ENCODE assay signal across 3 cellular contexts in genomic region chr3:177062052-177062732, GRCh38.
TF ChIP-seq lines count a peak whose summit lies in the region.

No MANE protein-coding gene starts in this region.

TF ChIP-seq in SK-N-SH, 30 proteins besides CTCF, POLR2A, EP300 and RAD21:
- TF ChIP-seq, protein P1, sequence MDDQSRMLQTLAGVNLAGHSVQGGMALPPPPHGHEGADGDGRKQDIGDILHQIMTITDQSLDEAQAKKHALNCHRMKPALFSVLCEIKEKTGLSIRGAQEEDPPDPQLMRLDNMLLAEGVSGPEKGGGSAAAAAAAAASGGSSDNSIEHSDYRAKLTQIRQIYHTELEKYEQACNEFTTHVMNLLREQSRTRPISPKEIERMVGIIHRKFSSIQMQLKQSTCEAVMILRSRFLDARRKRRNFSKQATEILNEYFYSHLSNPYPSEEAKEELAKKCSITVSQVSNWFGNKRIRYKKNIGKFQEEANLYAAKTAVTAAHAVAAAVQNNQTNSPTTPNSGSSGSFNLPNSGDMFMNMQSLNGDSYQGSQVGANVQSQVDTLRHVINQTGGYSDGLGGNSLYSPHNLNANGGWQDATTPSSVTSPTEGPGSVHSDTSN (IDR thresholded peaks at IDR 0.05): peak; percentile 62
- TF ChIP-seq GABPA (IDR thresholded peaks at IDR 0.05; ENCODE audit: low read depth): no peak

TF ChIP-seq in SK-N-SH treated with all-trans-retinoic acid at 6 μM for 48 hours, 23 proteins besides CTCF, POLR2A, EP300 and RAD21 (continued from another document):
- TF ChIP-seq PATZ1 (CRISPR knock-in tag; IDR thresholded peaks at IDR 0.05; ENCODE audit: borderline replicate concordance) (no peak), CSDC2 (CRISPR knock-in tag; IDR thresholded peaks at IDR 0.05) (no peak), TCF4 (CRISPR knock-in tag; IDR thresholded peaks at IDR 0.05; ENCODE audit: borderline replicate concordance) (no peak), TOX (CRISPR knock-in tag; IDR thresholded peaks at IDR 0.05; ENCODE audit: borderline replicate concordance) (no peak), GLIS3 (CRISPR knock-in tag; IDR thresholded peaks at IDR 0.05) (no peak), ESRRG (CRISPR knock-in tag; IDR thresholded peaks at IDR 0.05) (no peak), BACH2 (CRISPR knock-in tag; IDR thresholded peaks at IDR 0.05; ENCODE audit: borderline replicate concordance) (no peak), RARB (CRISPR knock-in tag; IDR thresholded peaks at IDR 0.05) (no peak), ZC3H10 (CRISPR knock-in tag; IDR thresholded peaks at IDR 0.05) (no peak), ZNF70 (CRISPR knock-in tag; IDR thresholded peaks at IDR 0.05) (no peak), CSRNP3 (CRISPR knock-in tag; IDR thresholded peaks at IDR 0.05) (no peak), CREB5 (CRISPR knock-in tag; IDR thresholded peaks at IDR 0.05; ENCODE audit: low read depth) (no peak), ISL1 (CRISPR knock-in tag; IDR thresholded peaks at IDR 0.05) (no peak), PPARA (CRISPR knock-in tag; IDR thresholded peaks at IDR 0.05; ENCODE audit: borderline replicate concordance) (no peak)
- TF ChIP-seq, protein P2, sequence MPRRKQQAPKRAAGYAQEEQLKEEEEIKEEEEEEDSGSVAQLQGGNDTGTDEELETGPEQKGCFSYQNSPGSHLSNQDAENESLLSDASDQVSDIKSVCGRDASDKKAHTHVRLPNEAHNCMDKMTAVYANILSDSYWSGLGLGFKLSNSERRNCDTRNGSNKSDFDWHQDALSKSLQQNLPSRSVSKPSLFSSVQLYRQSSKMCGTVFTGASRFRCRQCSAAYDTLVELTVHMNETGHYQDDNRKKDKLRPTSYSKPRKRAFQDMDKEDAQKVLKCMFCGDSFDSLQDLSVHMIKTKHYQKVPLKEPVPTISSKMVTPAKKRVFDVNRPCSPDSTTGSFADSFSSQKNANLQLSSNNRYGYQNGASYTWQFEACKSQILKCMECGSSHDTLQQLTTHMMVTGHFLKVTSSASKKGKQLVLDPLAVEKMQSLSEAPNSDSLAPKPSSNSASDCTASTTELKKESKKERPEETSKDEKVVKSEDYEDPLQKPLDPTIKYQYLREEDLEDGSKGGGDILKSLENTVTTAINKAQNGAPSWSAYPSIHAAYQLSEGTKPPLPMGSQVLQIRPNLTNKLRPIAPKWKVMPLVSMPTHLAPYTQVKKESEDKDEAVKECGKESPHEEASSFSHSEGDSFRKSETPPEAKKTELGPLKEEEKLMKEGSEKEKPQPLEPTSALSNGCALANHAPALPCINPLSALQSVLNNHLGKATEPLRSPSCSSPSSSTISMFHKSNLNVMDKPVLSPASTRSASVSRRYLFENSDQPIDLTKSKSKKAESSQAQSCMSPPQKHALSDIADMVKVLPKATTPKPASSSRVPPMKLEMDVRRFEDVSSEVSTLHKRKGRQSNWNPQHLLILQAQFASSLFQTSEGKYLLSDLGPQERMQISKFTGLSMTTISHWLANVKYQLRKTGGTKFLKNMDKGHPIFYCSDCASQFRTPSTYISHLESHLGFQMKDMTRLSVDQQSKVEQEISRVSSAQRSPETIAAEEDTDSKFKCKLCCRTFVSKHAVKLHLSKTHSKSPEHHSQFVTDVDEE (CRISPR knock-in tag; IDR thresholded peaks at IDR 0.05): no peak
- TF ChIP-seq, protein P3, sequence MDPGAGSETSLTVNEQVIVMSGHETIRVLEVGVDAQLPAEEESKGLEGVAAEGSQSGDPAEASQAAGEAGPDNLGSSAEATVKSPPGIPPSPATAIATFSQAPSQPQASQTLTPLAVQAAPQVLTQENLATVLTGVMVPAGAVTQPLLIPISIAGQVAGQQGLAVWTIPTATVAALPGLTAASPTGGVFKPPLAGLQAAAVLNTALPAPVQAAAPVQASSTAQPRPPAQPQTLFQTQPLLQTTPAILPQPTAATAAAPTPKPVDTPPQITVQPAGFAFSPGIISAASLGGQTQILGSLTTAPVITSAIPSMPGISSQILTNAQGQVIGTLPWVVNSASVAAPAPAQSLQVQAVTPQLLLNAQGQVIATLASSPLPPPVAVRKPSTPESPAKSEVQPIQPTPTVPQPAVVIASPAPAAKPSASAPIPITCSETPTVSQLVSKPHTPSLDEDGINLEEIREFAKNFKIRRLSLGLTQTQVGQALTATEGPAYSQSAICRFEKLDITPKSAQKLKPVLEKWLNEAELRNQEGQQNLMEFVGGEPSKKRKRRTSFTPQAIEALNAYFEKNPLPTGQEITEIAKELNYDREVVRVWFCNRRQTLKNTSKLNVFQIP (CRISPR knock-in tag; IDR thresholded peaks at IDR 0.05; ENCODE audit: borderline replicate concordance, low read depth): no peak

TF ChIP-seq in K562, 482 proteins besides CTCF, POLR2A, EP300 and RAD21 (continued from another document):
- TF ChIP-seq, protein P4, sequence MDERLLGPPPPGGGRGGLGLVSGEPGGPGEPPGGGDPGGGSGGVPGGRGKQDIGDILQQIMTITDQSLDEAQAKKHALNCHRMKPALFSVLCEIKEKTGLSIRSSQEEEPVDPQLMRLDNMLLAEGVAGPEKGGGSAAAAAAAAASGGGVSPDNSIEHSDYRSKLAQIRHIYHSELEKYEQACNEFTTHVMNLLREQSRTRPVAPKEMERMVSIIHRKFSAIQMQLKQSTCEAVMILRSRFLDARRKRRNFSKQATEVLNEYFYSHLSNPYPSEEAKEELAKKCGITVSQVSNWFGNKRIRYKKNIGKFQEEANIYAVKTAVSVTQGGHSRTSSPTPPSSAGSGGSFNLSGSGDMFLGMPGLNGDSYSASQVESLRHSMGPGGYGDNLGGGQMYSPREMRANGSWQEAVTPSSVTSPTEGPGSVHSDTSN (CRISPR knock-in tag; IDR thresholded peaks at IDR 0.05; ENCODE audit: low read depth): no peak
- TF ChIP-seq, protein P4 (tag; conservative IDR thresholded peaks at IDR 0.05; ENCODE audit: low read depth): peak; percentile 95
- TF ChIP-seq, protein P5, sequence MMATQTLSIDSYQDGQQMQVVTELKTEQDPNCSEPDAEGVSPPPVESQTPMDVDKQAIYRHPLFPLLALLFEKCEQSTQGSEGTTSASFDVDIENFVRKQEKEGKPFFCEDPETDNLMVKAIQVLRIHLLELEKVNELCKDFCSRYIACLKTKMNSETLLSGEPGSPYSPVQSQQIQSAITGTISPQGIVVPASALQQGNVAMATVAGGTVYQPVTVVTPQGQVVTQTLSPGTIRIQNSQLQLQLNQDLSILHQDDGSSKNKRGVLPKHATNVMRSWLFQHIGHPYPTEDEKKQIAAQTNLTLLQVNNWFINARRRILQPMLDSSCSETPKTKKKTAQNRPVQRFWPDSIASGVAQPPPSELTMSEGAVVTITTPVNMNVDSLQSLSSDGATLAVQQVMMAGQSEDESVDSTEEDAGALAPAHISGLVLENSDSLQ (IDR thresholded peaks at IDR 0.05): peak; percentile 51
- TF ChIP-seq, protein P6, sequence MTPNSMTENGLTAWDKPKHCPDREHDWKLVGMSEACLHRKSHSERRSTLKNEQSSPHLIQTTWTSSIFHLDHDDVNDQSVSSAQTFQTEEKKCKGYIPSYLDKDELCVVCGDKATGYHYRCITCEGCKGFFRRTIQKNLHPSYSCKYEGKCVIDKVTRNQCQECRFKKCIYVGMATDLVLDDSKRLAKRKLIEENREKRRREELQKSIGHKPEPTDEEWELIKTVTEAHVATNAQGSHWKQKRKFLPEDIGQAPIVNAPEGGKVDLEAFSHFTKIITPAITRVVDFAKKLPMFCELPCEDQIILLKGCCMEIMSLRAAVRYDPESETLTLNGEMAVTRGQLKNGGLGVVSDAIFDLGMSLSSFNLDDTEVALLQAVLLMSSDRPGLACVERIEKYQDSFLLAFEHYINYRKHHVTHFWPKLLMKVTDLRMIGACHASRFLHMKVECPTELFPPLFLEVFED (CRISPR knock-in tag; conservative IDR thresholded peaks at IDR 0.05): no peak
- TF ChIP-seq ZNF316 (IDR thresholded peaks at IDR 0.05): peak; percentile 74
- no peak for TF ChIP-seq CBX2 (IDR thresholded peaks at IDR 0.05; ENCODE audit: insufficient read depth, low read length, poor library complexity, severe bottlenecking)
- peak; percentile 53 for TF ChIP-seq C11orf30 (IDR thresholded peaks at IDR 0.05; ENCODE audit: low read depth)
- no peak for TF ChIP-seq CCNT2 (IDR thresholded peaks at IDR 0.05; ENCODE audit: borderline replicate concordance, extremely low read depth, insufficient read length, low read depth, low read length)
- TF ChIP-seq TAF1 (IDR thresholded peaks at IDR 0.05; ENCODE audit: control insufficient read depth, extremely low read depth, insufficient read depth, low read length, severe bottlenecking): no peak
- no peak for TF ChIP-seq NFATC3 (IDR thresholded peaks at IDR 0.05)
- TF ChIP-seq MEIS2 (IDR thresholded peaks at IDR 0.05; ENCODE audit: partially characterized antibody): peak; percentile 92
- TF ChIP-seq HEY1 (CRISPR knock-in tag; IDR thresholded peaks at IDR 0.05; ENCODE audit: borderline replicate concordance): no peak
- no peak for TF ChIP-seq NRF1 (conservative IDR thresholded peaks at IDR 0.05 in 1 of 2, IDR thresholded peaks at IDR 0.05 in 1 of 2)
- no peak for TF ChIP-seq MLLT1 (IDR thresholded peaks at IDR 0.05)
- peak in 1 of 2 experiments; percentile 58; a peak in 1 of 4 replicates for TF ChIP-seq FOXA3 (CRISPR knock-in tag; conservative IDR thresholded peaks at IDR 0.05 in 1 of 2, IDR thresholded peaks at IDR 0.05 in 1 of 2)
- TF ChIP-seq, protein P7, sequence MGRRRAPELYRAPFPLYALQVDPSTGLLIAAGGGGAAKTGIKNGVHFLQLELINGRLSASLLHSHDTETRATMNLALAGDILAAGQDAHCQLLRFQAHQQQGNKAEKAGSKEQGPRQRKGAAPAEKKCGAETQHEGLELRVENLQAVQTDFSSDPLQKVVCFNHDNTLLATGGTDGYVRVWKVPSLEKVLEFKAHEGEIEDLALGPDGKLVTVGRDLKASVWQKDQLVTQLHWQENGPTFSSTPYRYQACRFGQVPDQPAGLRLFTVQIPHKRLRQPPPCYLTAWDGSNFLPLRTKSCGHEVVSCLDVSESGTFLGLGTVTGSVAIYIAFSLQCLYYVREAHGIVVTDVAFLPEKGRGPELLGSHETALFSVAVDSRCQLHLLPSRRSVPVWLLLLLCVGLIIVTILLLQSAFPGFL (CRISPR knock-in tag; IDR thresholded peaks at IDR 0.05): no peak
- no peak for TF ChIP-seq XRCC3 (IDR thresholded peaks at IDR 0.05)
- no peak for TF ChIP-seq SMARCB1 (IDR thresholded peaks at IDR 0.05; ENCODE audit: insufficient read length, low read depth)
- TF ChIP-seq ZNF282 (CRISPR knock-in tag; IDR thresholded peaks at IDR 0.05): no peak
- peak; percentile 28; the same call in 1 of the 2 replicates for TF ChIP-seq MAFG (tag; conservative IDR thresholded peaks at IDR 0.05)
- no peak for TF ChIP-seq IRF9 (tag; IDR thresholded peaks at IDR 0.05)
- TF ChIP-seq TBP (optimal IDR thresholded peaks at IDR 0.05; ENCODE audit: low read depth, low read length): no peak
- TF ChIP-seq, protein P8, sequence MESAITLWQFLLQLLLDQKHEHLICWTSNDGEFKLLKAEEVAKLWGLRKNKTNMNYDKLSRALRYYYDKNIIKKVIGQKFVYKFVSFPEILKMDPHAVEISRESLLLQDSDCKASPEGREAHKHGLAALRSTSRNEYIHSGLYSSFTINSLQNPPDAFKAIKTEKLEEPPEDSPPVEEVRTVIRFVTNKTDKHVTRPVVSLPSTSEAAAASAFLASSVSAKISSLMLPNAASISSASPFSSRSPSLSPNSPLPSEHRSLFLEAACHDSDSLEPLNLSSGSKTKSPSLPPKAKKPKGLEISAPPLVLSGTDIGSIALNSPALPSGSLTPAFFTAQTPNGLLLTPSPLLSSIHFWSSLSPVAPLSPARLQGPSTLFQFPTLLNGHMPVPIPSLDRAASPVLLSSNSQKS (CRISPR knock-in tag; IDR thresholded peaks at IDR 0.05): no peak
- no peak for TF ChIP-seq MAFK (IDR thresholded peaks at IDR 0.05; ENCODE audit: low read length)
- no peak for TF ChIP-seq BACH1 (tag; IDR thresholded peaks at IDR 0.05)
- no peak for TF ChIP-seq HNRNPK (IDR thresholded peaks at IDR 0.05; ENCODE audit: low read depth, low read length, poor library complexity, severe bottlenecking)
- no peak for TF ChIP-seq TAF7 (tag; IDR thresholded peaks at IDR 0.05)
- TF ChIP-seq SIN3B (IDR thresholded peaks at IDR 0.05; ENCODE audit: low read depth): no peak
- no peak for TF ChIP-seq PTBP1 (IDR thresholded peaks at IDR 0.05; ENCODE audit: low read depth, low read length)
TF ChIP-seq in K562: peak in this region for 7.
